In the genomic region with DNA sequence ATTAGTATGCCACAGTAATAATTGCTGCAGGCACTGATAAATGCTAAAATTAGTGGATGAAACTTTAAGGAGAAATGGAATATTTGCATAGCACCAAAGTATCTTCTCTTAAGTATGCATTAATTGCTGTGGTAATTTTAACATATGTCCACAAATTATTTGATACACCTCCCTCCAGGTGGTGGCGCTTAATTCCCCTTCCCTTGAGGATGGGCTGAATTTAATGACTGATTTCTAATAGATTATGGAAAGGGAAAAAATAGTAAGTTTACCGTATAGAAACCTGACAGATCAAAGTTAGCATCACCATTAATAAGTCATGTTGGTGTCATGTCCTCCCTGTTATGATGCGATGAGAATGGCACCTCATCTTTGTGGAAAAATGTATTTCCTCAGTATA, we compare ENCODE assay signal across 27 cellular contexts.
A peak's percentile ranks its signal among the peaks of the same experiment; 100 is the strongest.
DNase-seq lines count a peak whose midpoint lies in the region; ATAC-seq, FAIRE-seq and TF ChIP-seq lines count a peak whose summit lies in the region.
"Had no signal": no experiment of that assay in that cellular context is flagged by ENCODE, and none has a peak within 500 bp of the region (broad histone marks: within the 10 kb centered on the region; RNA-seq: fewer than 3 reads in every experiment).

No MANE protein-coding gene starts in this region.

- ATAC-seq in HG03135 (IDR thresholded peaks at IDR 0.05; ENCODE audit: unreplicated experiment), result no peak
- ATAC-seq: K562 had no signal

- no peak for DNase-seq in D721Med (ENCODE audit: insufficient read length, low spot score)
- peak; percentile 15 for DNase-seq in HT-29 (ENCODE audit: low spot score)
- peak; percentile 60 for DNase-seq in NCI-H69 (lab: John Stamatoyannopoulos, UW)
- peak; percentile 8 for DNase-seq in epithelial cell of esophagus (ENCODE audit: low read depth)
- no peak for DNase-seq in NCI-H2081 (lab: John Stamatoyannopoulos, UW)
- DNase-seq in G401 (ENCODE audit: low spot score), result no peak
- no peak for DNase-seq in activated CD4-positive, alpha-beta T cell treated with anti-CD3 and anti-CD28 coated beads, Interleukin-2, amount 50 U/mL, for 48 hours
- DNase-seq: ACHN; CD8-positive, alpha-beta memory T cell; DMS79 treated with DMSO at 0.1 percent for 48 hours; GM23248; NCI-H1105; NCI-H146; NCI-H2029; NCI-H226; NCI-H510A treated with DMSO at 0.1 percent for 48 hours; RPMI8226; SHP77; SW 1271; T-helper 2 cell had no signal

- no peak overlapping the region for H3K4me3 ChIP-seq in epithelial cell of esophagus (ENCODE audit: low read length)
- H3K4me3 ChIP-seq: BLaER1 treated with 17β-estradiol and CSF1 and Interleukin-3, amounts not matched to agents 10 nM and 100 nM; GM23248; HAP-1; K562; SK-N-MC had no signal

- in situ Hi-C loops in G401 (cut with HindIII; ENCODE audit: low sequenced_read_pairs), result no loop called here

- TF ChIP-seq CTCF in D721Med (IDR thresholded peaks at IDR 0.05; ENCODE audit: insufficient read depth, missing control alignments) (peak; percentile 7), epithelial cell of esophagus (IDR thresholded peaks at IDR 0.05; ENCODE audit: insufficient read depth, low read depth, low read length, missing control alignments) (peak; percentile 31)

- no peak for FAIRE-seq in D721Med (lab: Jason Lieb, UNC)
- FAIRE-seq: G401.6, GM12892, K562 had no signal

Comparison
In these comparisons a context has a peak if more than half of its experiments do, and no peak if none do; other contexts are left out.
1. DNase-seq: peak in HT-29 (single experiment), NCI-H69 (single experiment) and epithelial cell of esophagus (single experiment); none in D721Med (single experiment), NCI-H2081 (0 of 2), G401 (single experiment) and activated CD4-positive, alpha-beta T cell treated with anti-CD3 and anti-CD28 coated beads, Interleukin-2, amount 50 U/mL, for 48 hours (0 of 2).